Comparison of ENCODE assay signal across 26 cellular contexts in the genomic region with DNA sequence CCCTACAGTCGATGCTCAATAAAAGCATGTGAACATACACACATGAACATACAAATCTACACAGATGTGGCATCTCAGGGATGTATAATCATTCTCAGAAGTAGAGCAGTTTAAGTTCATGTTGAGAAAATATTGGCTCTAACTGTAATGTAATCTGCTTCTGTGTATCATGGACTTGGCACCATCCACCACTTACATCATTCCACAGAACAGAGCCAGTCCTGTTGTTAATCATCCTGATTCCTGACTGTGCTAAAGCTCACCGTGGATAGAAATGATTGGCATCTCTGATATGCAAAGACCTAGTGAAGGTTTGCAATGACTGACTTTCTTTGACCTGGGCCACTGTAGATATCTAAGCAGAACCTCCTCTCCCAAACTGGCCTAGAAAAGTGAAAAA.
DNase-seq lines count a peak whose midpoint lies in the region; ATAC-seq, FAIRE-seq and TF ChIP-seq lines count a peak whose summit lies in the region.
"Had no signal": no experiment of that assay in that cellular context is flagged by ENCODE, and none has a peak within 500 bp of the region (broad histone marks: within the 10 kb centered on the region; RNA-seq: fewer than 3 reads in every experiment).

No MANE protein-coding gene starts in this region.

- peaks cover 0 to 3% (median 0%) of the 10 kb centered on the region in 4 donors for H3K9me3 ChIP-seq in esophagus muscularis mucosa
- H3K9me3 ChIP-seq in CD4-positive, alpha-beta memory T cell (ENCODE audit: control insufficient read depth in 1 of 2, low read length in 2 of 2): no peaks in the 10 kb centered on the region
- H3K9me3 ChIP-seq: BLaER1 had no signal

- no peaks in the 10 kb centered on the region for H3K36me3 Mint-ChIP-seq in natural killer cell
- H3K36me3 Mint-ChIP-seq in natural killer cell treated with Interleukin-12 subunit alpha and Interleukin-12 subunit beta and Interleukin-15 and Interleukin-18, amount 100 ng/mL, for 72 hours: no peaks in the 10 kb centered on the region
- no peaks in the 10 kb centered on the region for H3K36me3 Mint-ChIP-seq in CD4-positive, alpha-beta memory T cell
- H3K36me3 Mint-ChIP-seq: CD4-positive, CD25-positive, alpha-beta regulatory T cell had no signal

- H3K36me3 ChIP-seq in bronchial epithelial cell (ENCODE audit: control insufficient read depth, insufficient read depth, low read length) (no peaks in the 10 kb centered on the region), esophagus muscularis mucosa (no peaks in the 10 kb centered on the region)
- no peaks in the 10 kb centered on the region for H3K36me3 ChIP-seq in CD4-positive, alpha-beta memory T cell (ENCODE audit: insufficient read depth, low read length)
- H3K36me3 ChIP-seq: BLaER1 had no signal

- TF ChIP-seq POLR2A in esophagus muscularis mucosa (IDR thresholded peaks at IDR 0.05; ENCODE audit: low read depth): no peak

- no peak for TF ChIP-seq EP300 in esophagus muscularis mucosa (IDR thresholded peaks at IDR 0.05)

- no peaks in the 10 kb centered on the region for H3K27me3 ChIP-seq in bronchial epithelial cell (ENCODE audit: control insufficient read depth, insufficient read depth, low read length)
- peaks cover 0 to 8% (median 0%) of the 10 kb centered on the region in 4 donors for H3K27me3 ChIP-seq in esophagus muscularis mucosa
- H3K27me3 ChIP-seq in CD4-positive, alpha-beta memory T cell (ENCODE audit: insufficient read depth, low read length): no peaks in the 10 kb centered on the region
- H3K27me3 ChIP-seq: BLaER1 had no signal

- H3K27ac ChIP-seq in esophagus muscularis mucosa (replicated peaks in 1 of 4): no peak overlapping the region
- no peak overlapping the region for H3K27ac ChIP-seq in CD4-positive, alpha-beta memory T cell (ENCODE audit: low read depth, low read length)
- H3K27ac ChIP-seq: BLaER1 had no signal

- intact Hi-C loops in natural killer cell (cut with micrococcal nuclease) (no loop called here), esophagus muscularis mucosa (cut with DNase I) (no loop called here)
- intact Hi-C loops in CD4-positive, alpha-beta memory T cell (cut with micrococcal nuclease): loop anchor here (10.0 kb wide), 3 partner anchors 426 to 956 kb away; no protein-coding TSS in a partner anchor

- H3K4me3 ChIP-seq in bronchial epithelial cell (ENCODE audit: low read depth, low read length) (no peak overlapping the region), esophagus muscularis mucosa (no peak overlapping the region)
- no peak overlapping the region for H3K4me3 ChIP-seq in CD4-positive, alpha-beta memory T cell (ENCODE audit: low read length in 2 of 2)
- H3K4me3 ChIP-seq: BLaER1, GM12878 had no signal

- H3K27me3 Mint-ChIP-seq in natural killer cell (ENCODE audit: low read depth in 2 of 2): peaks cover 0 to 3% of the 10 kb centered on the region in 2 donors
- H3K27me3 Mint-ChIP-seq in natural killer cell treated with Interleukin-12 subunit alpha and Interleukin-12 subunit beta and Interleukin-15 and Interleukin-18, amount 100 ng/mL, for 72 hours: peaks cover 0 to 10% of the 10 kb centered on the region in 2 donors
- H3K27me3 Mint-ChIP-seq in CD4-positive, alpha-beta memory T cell: no peaks in the 10 kb centered on the region
- H3K27me3 Mint-ChIP-seq: CD4-positive, CD25-positive, alpha-beta regulatory T cell had no signal

- POLR2A ChIA-PET in CD4-positive, alpha-beta memory T cell (lab: Charles Lee; ENCODE audit: partially characterized antibody): interaction anchor here (0.8 kb wide), 1 partner anchor 157 kb away, joined by 3 read pairs; no protein-coding TSS in a partner anchor

- peak overlapping the region; percentile 10 for H3K4me3 Mint-ChIP-seq in natural killer cell
- no peak overlapping the region for H3K4me3 Mint-ChIP-seq in natural killer cell treated with Interleukin-12 subunit alpha and Interleukin-12 subunit beta and Interleukin-15 and Interleukin-18, amount 100 ng/mL, for 72 hours
- no peak overlapping the region for H3K4me3 Mint-ChIP-seq in CD4-positive, alpha-beta memory T cell
- H3K4me3 Mint-ChIP-seq: CD4-positive, CD25-positive, alpha-beta regulatory T cell had no signal

- H3K9me3 Mint-ChIP-seq in natural killer cell: no peaks in the 10 kb centered on the region
- H3K9me3 Mint-ChIP-seq in natural killer cell treated with Interleukin-12 subunit alpha and Interleukin-12 subunit beta and Interleukin-15 and Interleukin-18, amount 100 ng/mL, for 72 hours: no peaks in the 10 kb centered on the region
- H3K9me3 Mint-ChIP-seq in CD4-positive, alpha-beta memory T cell: peaks cover 0 to 3% (median 0%) of the 10 kb centered on the region in 8 donors

- no peak for ATAC-seq in natural killer cell
- ATAC-seq in natural killer cell treated with Interleukin-12 subunit alpha and Interleukin-12 subunit beta and Interleukin-15 and Interleukin-18, amount 100 ng/mL, for 72 hours: no peak
- no peak for ATAC-seq in GM21381 (IDR thresholded peaks at IDR 0.05; ENCODE audit: unreplicated experiment)

- no peaks in the 10 kb centered on the region for H3K4me1 ChIP-seq in esophagus muscularis mucosa
- H3K4me1 ChIP-seq in CD4-positive, alpha-beta memory T cell (ENCODE audit: insufficient read depth, low read length): peaks cover 19% of the 10 kb centered on the region

- CTCF ChIA-PET in CD4-positive, alpha-beta memory T cell (lab: Charles Lee; ENCODE audit: partially characterized antibody): interaction anchor here (1.3 to 2.6 kb wide), 3 partner anchors 9 to 946 kb away, joined by 4 to 12 read pairs (median 5); no protein-coding TSS in a partner anchor

- H3K4me1 Mint-ChIP-seq in natural killer cell: peaks cover 22 to 42% of the 10 kb centered on the region in 2 donors
- H3K4me1 Mint-ChIP-seq in natural killer cell treated with Interleukin-12 subunit alpha and Interleukin-12 subunit beta and Interleukin-15 and Interleukin-18, amount 100 ng/mL, for 72 hours (ENCODE audit: low read depth in 2 of 2): peaks cover 27 to 31% of the 10 kb centered on the region in 2 donors
- peaks cover 9 to 24% (median 15%) of the 10 kb centered on the region in 4 donors for H3K4me1 Mint-ChIP-seq in CD4-positive, alpha-beta memory T cell

- 41% methylated on average over 2 of the region's 2 CpGs for WGBS in esophagus muscularis mucosa

- DNase-seq in natural killer cell (no peak), bronchial epithelial cell (ENCODE audit: low read depth) (peak; percentile 68), esophagus muscularis mucosa (ENCODE audit: extremely low spot score) (peak; percentile 53), activated gamma-delta T cell (lab: John Stamatoyannopoulos, UW) (no peak), ureter (ENCODE audit: low spot score) (no peak)
- DNase-seq in natural killer cell treated with Interleukin-12 subunit alpha and Interleukin-12 subunit beta and Interleukin-15 and Interleukin-18, amount 100 ng/mL, for 72 hours (ENCODE audit: low spot score): no peak
- no peak for DNase-seq in CD4-positive, alpha-beta memory T cell
- DNase-seq: 8988T; CD4-positive, CD25-positive, alpha-beta regulatory T cell; GDM1; GOT3; HCEC 1CT; IMR-90; KG1; NCI-H1092; NCI-H1417 treated with DMSO at 0.1 percent for 48 hours; NCI-H1694 treated with DMSO at 0.1 percent for 48 hours; NCI-H2081; NCI-H2227 treated with DMSO at 0.1 percent for 48 hours; NCI-H526 treated with DMSO at 0.1 percent for 48 hours; RPMI8226; SHP77 had no signal

- FAIRE-seq in bronchial epithelial cell (lab: Jason Lieb, UNC): peak; percentile 64
- FAIRE-seq: D721Med, GM12878 had no signal

- no peak overlapping the region for H3K27ac Mint-ChIP-seq in natural killer cell
- peak overlapping the region in 1 of 2 donors; percentile 11 for H3K27ac Mint-ChIP-seq in natural killer cell treated with Interleukin-12 subunit alpha and Interleukin-12 subunit beta and Interleukin-15 and Interleukin-18, amount 100 ng/mL, for 72 hours
- no peak overlapping the region for H3K27ac Mint-ChIP-seq in CD4-positive, alpha-beta memory T cell

- no peak for TF ChIP-seq CTCF in natural killer cell (IDR thresholded peaks at IDR 0.05)
- no peak for TF ChIP-seq CTCF in bronchial epithelial cell (IDR thresholded peaks at IDR 0.05; ENCODE audit: insufficient read depth, low read length, severe bottlenecking)
- TF ChIP-seq CTCF in esophagus muscularis mucosa (IDR thresholded peaks at IDR 0.05): no peak

Comparison
In these comparisons a context has a peak if more than half of its experiments do, and no peak if none do; other contexts are left out.
1. DNase-seq: peak in bronchial epithelial cell (single experiment) and esophagus muscularis mucosa (single experiment); none in natural killer cell (single experiment), natural killer cell treated with Interleukin-12 subunit alpha and Interleukin-12 subunit beta and Interleukin-15 and Interleukin-18, amount 100 ng/mL, for 72 hours (single experiment), activated gamma-delta T cell (single experiment), CD4-positive, alpha-beta memory T cell (0 of 5) and ureter (single experiment).